ENCODE assay signal across 15 cellular contexts in the genomic region with DNA sequence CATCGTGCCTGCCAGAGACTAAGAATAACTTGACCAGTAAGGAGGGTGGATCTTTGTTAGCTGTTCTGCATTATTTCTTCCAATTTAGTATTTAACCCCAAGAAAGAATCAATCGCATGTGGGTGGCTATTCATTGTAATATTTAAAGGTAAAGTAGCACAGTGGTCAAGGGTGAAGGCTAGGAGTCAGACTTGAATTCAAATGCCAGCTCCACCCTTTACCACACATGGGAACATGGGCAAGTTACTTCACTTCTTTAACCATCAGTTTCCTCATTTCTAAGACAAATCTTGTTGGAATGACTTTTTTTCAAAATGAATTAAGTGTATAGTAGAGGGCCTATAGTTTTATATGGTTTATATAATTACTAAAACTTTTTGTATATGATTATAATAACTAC.
"Had no signal": no experiment of that assay in that cellular context is flagged by ENCODE, and none has a peak within 500 bp of the region (broad histone marks: within the 10 kb centered on the region; RNA-seq: fewer than 3 reads in every experiment).

No MANE protein-coding gene starts in this region.

- H3K36me3 ChIP-seq: gastrocnemius medialis, suprapubic skin, thyroid gland, uterus had no signal

- H3K4me3 Mint-ChIP-seq: natural killer cell treated with Interleukin-12 subunit alpha and Interleukin-12 subunit beta and Interleukin-15 and Interleukin-18, amount 100 ng/mL, for 72 hours; type B pancreatic cell had no signal

- H3K9me3 Mint-ChIP-seq: natural killer cell treated with Interleukin-12 subunit alpha and Interleukin-12 subunit beta and Interleukin-15 and Interleukin-18, amount 100 ng/mL, for 72 hours; type B pancreatic cell had no signal

- ATAC-seq: esophagus mucosa; gastrocnemius medialis; mucosa of descending colon; natural killer cell treated with Interleukin-12 subunit alpha and Interleukin-12 subunit beta and Interleukin-15 and Interleukin-18, amount 100 ng/mL, for 72 hours; psoas muscle; sciatic nerve; stimulated activated naive CD8-positive, alpha-beta T cell treated with anti-CD3 and anti-CD28 coated beads, Interleukin-15, Interleukin-2, amounts not matched to agents 100 U/mL and 50 U/mL, for 24 hours had no signal

- H3K36me3 Mint-ChIP-seq: type B pancreatic cell had no signal

- H3K4me3 ChIP-seq: gastrocnemius medialis, mucosa of descending colon, psoas muscle, skin epidermis, suprapubic skin, thyroid gland, uterus had no signal

- DNase-seq: effector memory CD4-positive, alpha-beta T cell; gastrocnemius medialis; mucosa of descending colon; psoas muscle; retina; stimulated activated CD4-positive, alpha-beta T cell treated with anti-CD3 and anti-CD28 coated beads, Interleukin-12 subunit alpha, Interleukin-12 subunit beta, amount 100 ng/mL, for 4 hours; stimulated activated naive CD8-positive, alpha-beta T cell treated with anti-CD3 and anti-CD28 coated beads, Interleukin-15, Interleukin-2, amounts not matched to agents 100 U/mL and 50 U/mL, for 24 hours; thyroid gland; uterus had no signal

- H3K27ac ChIP-seq: gastrocnemius medialis, psoas muscle, skin epidermis, suprapubic skin, thyroid gland, uterus had no signal

- H3K27me3 ChIP-seq: gastrocnemius medialis, suprapubic skin, thyroid gland, uterus had no signal

- H3K27me3 Mint-ChIP-seq: natural killer cell treated with Interleukin-12 subunit alpha and Interleukin-12 subunit beta and Interleukin-15 and Interleukin-18, amount 100 ng/mL, for 72 hours had no signal

- H3K4me1 ChIP-seq: gastrocnemius medialis, psoas muscle, suprapubic skin, thyroid gland, uterus had no signal

- H3K27ac Mint-ChIP-seq: natural killer cell treated with Interleukin-12 subunit alpha and Interleukin-12 subunit beta and Interleukin-15 and Interleukin-18, amount 100 ng/mL, for 72 hours; type B pancreatic cell had no signal

- H3K9me3 ChIP-seq: gastrocnemius medialis, mucosa of descending colon, psoas muscle, suprapubic skin, thyroid gland, uterus had no signal
